In the genomic region with DNA sequence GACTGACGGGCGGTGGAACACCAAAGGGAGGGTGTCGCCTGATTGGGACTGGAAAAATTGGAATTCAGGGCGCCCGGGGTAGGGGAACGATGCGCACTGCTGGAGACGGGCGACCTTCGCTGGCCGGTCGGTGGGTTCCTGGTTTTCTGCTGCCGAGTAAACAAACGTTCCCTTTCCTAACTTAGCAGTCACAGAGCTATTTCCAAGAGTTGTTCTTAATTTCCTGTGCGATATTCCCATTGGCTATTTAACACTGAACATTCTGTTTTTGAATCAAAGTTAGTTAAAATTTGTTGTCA, we compare ENCODE assay signal across 8 cellular contexts. TPM values are rescaled to one million over a fixed set of nuclear protein-coding genes. Genes with fewer than 3 reads are reported as not detected.
DNase-seq lines count a peak whose midpoint lies in the region; ATAC-seq and TF ChIP-seq lines count a peak whose summit lies in the region.

No MANE protein-coding gene starts in this region.

- H3K4me2 ChIP-seq in IMR-90 (ENCODE audit: low read depth, low read length) = peak overlapping the region; percentile 97

- peak overlapping the region; percentile 79; the same call in 1 of the 2 replicates for H3K14ac ChIP-seq in IMR-90 (replicated peaks; ENCODE audit: low read depth, low read length)

- TF ChIP-seq CTCF in IMR-90 (conservative IDR thresholded peaks at IDR 0.05; ENCODE audit: low read depth, low read length) (no peak), body of pancreas (IDR thresholded peaks at IDR 0.05) (no peak), kidney epithelial cell (IDR thresholded peaks at IDR 0.05; ENCODE audit: insufficient read depth, low read length, poor library complexity, severe bottlenecking) (no peak)

- ATAC-seq in GM19455 (IDR thresholded peaks at IDR 0.05; ENCODE audit: unreplicated experiment) = peak; percentile 21
- ATAC-seq in IMR-90 (ENCODE audit: low read depth) = no peak; the same call in 1 of the 2 replicates
- ATAC-seq in body of pancreas = peak; percentile 11
- ATAC-seq in esophagus mucosa = no peak

- H2BK20ac ChIP-seq in IMR-90 (ENCODE audit: low read depth, low read length) = no peak overlapping the region

- peak overlapping the region; percentile 100 for H2AFZ ChIP-seq in IMR-90 (replicated peaks; ENCODE audit: low read length, poor library complexity)

- no peak for TF ChIP-seq RAD21 in IMR-90 (IDR thresholded peaks at IDR 0.05; ENCODE audit: low read length)

- H2BK15ac ChIP-seq in IMR-90 (ENCODE audit: low read depth, low read length) = no peak overlapping the region

- in situ Hi-C loops in IMR-90 (cut with MboI; ENCODE audit: low sequenced_read_pairs) = no loop called here

- no peaks in the 10 kb centered on the region for H3K9me1 ChIP-seq in IMR-90 (ENCODE audit: insufficient read depth, low read length)

- H2BK5ac ChIP-seq in IMR-90 (ENCODE audit: low read depth, low read length, poor library complexity, severe bottlenecking) = peak overlapping the region; percentile 19

- H3K4me3 ChIP-seq in CD4-positive, alpha-beta memory T cell (ENCODE audit: low read length in 2 of 2) = peak overlapping the region; percentile 87 to 90
- H3K4me3 ChIP-seq in IMR-90 (ENCODE audit: insufficient read depth, low read depth, low read length) (peak overlapping the region; percentile 68), body of pancreas (peak overlapping the region; percentile 30 to 84), kidney epithelial cell (ENCODE audit: low read depth, low read length) (peak overlapping the region; percentile 83), subcutaneous abdominal adipose tissue (ENCODE audit: low read depth in 1 of 5, low read length in 5 of 5) (peak overlapping the region; percentile 86 to 94 (median 90))

- H3K36me3 Mint-ChIP-seq in CD4-positive, alpha-beta memory T cell = peaks cover 0 to 6% of the 10 kb centered on the region in 2 donors

- no peak overlapping the region for H3K18ac ChIP-seq in IMR-90 (ENCODE audit: low read depth, low read length)

- peak overlapping the region in 6 of 7 donors; percentile 87 to 97 (median 96) for H3K27ac Mint-ChIP-seq in CD4-positive, alpha-beta memory T cell

- no peaks in the 10 kb centered on the region for H4K20me1 ChIP-seq in IMR-90 (ENCODE audit: insufficient read depth, low read length)

- peaks cover 10 to 20% (median 14%) of the 10 kb centered on the region in 4 donors for H3K4me1 Mint-ChIP-seq in CD4-positive, alpha-beta memory T cell

- no peak overlapping the region for H2AK9ac ChIP-seq in IMR-90 (replicated peaks; ENCODE audit: low read depth, low read length, poor library complexity)

- no peaks in the 10 kb centered on the region for H3K36me3 ChIP-seq in CD4-positive, alpha-beta memory T cell (ENCODE audit: insufficient read depth, low read length)
- H3K36me3 ChIP-seq in IMR-90 (ENCODE audit: control insufficient read depth, insufficient read depth, low read length) (no peaks in the 10 kb centered on the region), body of pancreas (replicated peaks in 1 of 2; ENCODE audit: insufficient read depth in 1 of 2, low read depth in 2 of 2) (no peaks in the 10 kb centered on the region), kidney epithelial cell (ENCODE audit: control insufficient read depth, insufficient read depth, low read length) (no peaks in the 10 kb centered on the region), subcutaneous abdominal adipose tissue (ENCODE audit: control insufficient read depth in 5 of 5, insufficient read depth in 5 of 5, low read length in 5 of 5) (peaks cover 0 to 5% (median 0%) of the 10 kb centered on the region in 5 donors)

- peak overlapping the region; percentile 96 to 100 (median 98) for H3K4me3 Mint-ChIP-seq in CD4-positive, alpha-beta memory T cell

- peak overlapping the region; percentile 44 for H3K4ac ChIP-seq in IMR-90 (ENCODE audit: low read depth, low read length)

- no peak for DNase-seq in CD4-positive, alpha-beta memory T cell
- DNase-seq in IMR-90 (peak; percentile 10), body of pancreas (peak in 1 of 4 donors; percentile 8), kidney epithelial cell (ENCODE audit: low read depth) (no peak), NCI-H774 (lab: John Stamatoyannopoulos, UW) (no peak)

- 0 out of 2 replicates have a peak overlapping the region, but pooled peaks have one; percentile 3 for H2BK120ac ChIP-seq in IMR-90 (ENCODE audit: low read depth, low read length)

- no peak overlapping the region for H4K5ac ChIP-seq in IMR-90 (ENCODE audit: low read depth, low read length)

- CTCF ChIA-PET in CD4-positive, alpha-beta memory T cell (lab: Charles Lee; ENCODE audit: partially characterized antibody) = interaction anchor here (0.7 to 2.8 kb wide), 8 partner anchors 8 to 312 kb away, joined by 3 to 36 read pairs (median 12); partner anchors contain the start of gene MBD2
- CTCF ChIA-PET in IMR-90 (lab: Yijun Ruan, JAX) = no interaction called here

- H3K23ac ChIP-seq in IMR-90 (ENCODE audit: low read depth, low read length) = peak overlapping the region; percentile 66

- peaks cover 0 to 1% of the 10 kb centered on the region in 2 donors for H3K27me3 Mint-ChIP-seq in CD4-positive, alpha-beta memory T cell

- H3K27me3 ChIP-seq in CD4-positive, alpha-beta memory T cell (ENCODE audit: insufficient read depth, low read length) = no peaks in the 10 kb centered on the region
- no peaks in the 10 kb centered on the region for H3K27me3 ChIP-seq in IMR-90 (ENCODE audit: control insufficient read depth, insufficient read depth, low read length)
- no peaks in the 10 kb centered on the region for H3K27me3 ChIP-seq in body of pancreas
- no peaks in the 10 kb centered on the region for H3K27me3 ChIP-seq in kidney epithelial cell (ENCODE audit: control insufficient read depth, insufficient read depth, low read length)
- no peaks in the 10 kb centered on the region for H3K27me3 ChIP-seq in subcutaneous abdominal adipose tissue (ENCODE audit: control insufficient read depth in 5 of 5, insufficient read depth in 4 of 5, low read length in 5 of 5)

- dilution Hi-C loops in IMR-90 (cut with HindIII; ENCODE audit: low sequenced_read_pairs, unreplicated experiment) = no loop called here

- peak overlapping the region; percentile 71 for H3K9ac ChIP-seq in IMR-90 (ENCODE audit: low read depth, low read length)
- H3K9ac ChIP-seq in subcutaneous abdominal adipose tissue (ENCODE audit: low read length in 5 of 5) = peak overlapping the region; percentile 20 to 90 (median 79)

- TF ChIP-seq POLR2A in IMR-90 (IDR thresholded peaks at IDR 0.05; ENCODE audit: low read depth, low read length) (no peak), body of pancreas (IDR thresholded peaks at IDR 0.05) (no peak)

- no peak overlapping the region; the same call in 1 of the 2 replicates for H2AK5ac ChIP-seq in IMR-90 (ENCODE audit: low read depth, low read length)

- H4K91ac ChIP-seq in IMR-90 (ENCODE audit: insufficient read depth, low read depth, low read length) = no peak overlapping the region

- H4K8ac ChIP-seq in IMR-90 (ENCODE audit: low read depth in 2 of 2, low read length in 2 of 2) = peak overlapping the region; percentile 2 to 91; a peak in 2 of 4 replicates

- H3K9me3 ChIP-seq in CD4-positive, alpha-beta memory T cell (ENCODE audit: control insufficient read depth in 1 of 2, low read length in 2 of 2) = no peaks in the 10 kb centered on the region
- H3K9me3 ChIP-seq in IMR-90 (ENCODE audit: control insufficient read depth, insufficient read depth, low read length) (no peaks in the 10 kb centered on the region), body of pancreas (no peaks in the 10 kb centered on the region), subcutaneous abdominal adipose tissue (ENCODE audit: control insufficient read depth in 5 of 5, low read length in 5 of 5) (no peaks in the 10 kb centered on the region)

- POLR2A ChIA-PET in CD4-positive, alpha-beta memory T cell (lab: Charles Lee; ENCODE audit: partially characterized antibody) = interaction anchor here (0.8 to 3.4 kb wide), 6 partner anchors 13 to 136 kb away, joined by 3 to 25 read pairs (median 10); partner anchors contain the start of genes MBD2 and POLI
- POLR2A ChIA-PET in IMR-90 (lab: Charles Lee; ENCODE audit: unreplicated experiment) = no interaction called here

- peaks cover 3 to 6% of the 10 kb centered on the region in 2 experiments; a peak in 1 of 4 replicates for H3K79me1 ChIP-seq in IMR-90 (ENCODE audit: low read depth in 1 of 2, low read length in 2 of 2)

- peaks cover 12% of the 10 kb centered on the region for H3K4me1 ChIP-seq in CD4-positive, alpha-beta memory T cell (ENCODE audit: insufficient read depth, low read length)
- no peaks in the 10 kb centered on the region for H3K4me1 ChIP-seq in IMR-90 (ENCODE audit: control insufficient read depth, insufficient read depth, low read length)
- peaks cover 15% of the 10 kb centered on the region for H3K4me1 ChIP-seq in body of pancreas
- H3K4me1 ChIP-seq in subcutaneous abdominal adipose tissue (ENCODE audit: control insufficient read depth in 5 of 5, insufficient read depth in 5 of 5, low read length in 5 of 5) = peaks cover 0 to 21% (median 19%) of the 10 kb centered on the region in 5 donors

- intact Hi-C loops in CD4-positive, alpha-beta memory T cell (cut with micrococcal nuclease) = loop anchor here (10.0 kb wide), 2 partner anchors 316 to 466 kb away; partner anchors contain the start of gene RAB27B
- intact Hi-C loops in IMR-90 (cut with micrococcal nuclease) (loop anchor here (5.0 to 10.0 kb wide), 2 partner anchors 136 to 486 kb away; partner anchors contain the start of gene MBD2), body of pancreas (cut with DNase I) (no loop called here)

- no CpG with 5 or more reads among the region's 15 CpGs for WGBS in IMR-90 (ENCODE audit: extremely low coverage in 2 of 2, insufficient read length in 1 of 2), 2 experiments
- 0% methylated on average over 15 of the region's 15 CpGs for WGBS in body of pancreas, 2 donors

- H3K56ac ChIP-seq in IMR-90 (ENCODE audit: extremely low read depth, insufficient read depth, low read length) = peak overlapping the region; percentile 58

- no peaks in the 10 kb centered on the region for H3K9me3 Mint-ChIP-seq in CD4-positive, alpha-beta memory T cell

- BruUV-seq in IMR-90 (replicated peaks; lab: Mats Ljungman, UMichigan) = no TSS peak

- H3K27ac ChIP-seq in CD4-positive, alpha-beta memory T cell (ENCODE audit: low read depth, low read length) = peak overlapping the region; percentile 66
- peak overlapping the region; percentile 11 for H3K27ac ChIP-seq in IMR-90 (ENCODE audit: insufficient read depth, low read length)
- H3K27ac ChIP-seq in body of pancreas = no peak overlapping the region
- H3K27ac ChIP-seq in subcutaneous abdominal adipose tissue (ENCODE audit: low read depth, low read length) = no peak overlapping the region

RNA-seq across cellular contexts. Expression of gene C18orf54, which starts 0.7 kb away (rescaled TPM):
- total RNA-seq in CD4-positive, alpha-beta memory T cell = 1 to 10 TPM; 3.8 TPM
- polyA plus RNA-seq in CD4-positive, alpha-beta memory T cell = 1 to 10 TPM in 1 of 2 donors, under 1 TPM in 1; 0.53 to 1.0 TPM
- 3.0 and 5.6 TPM in 2 replicates for total RNA-seq in IMR-90 (2012; rRNA removed)
- polyA plus RNA-seq in IMR-90 (2012; rRNA removed) = 1.2 and 2.2 TPM in 2 replicates
- 0.09 and 0.29 TPM in 2 replicates for polyA plus RNA-seq in IMR-90 (2012; cell fraction: cytosol; rRNA removed)
- polyA plus RNA-seq in IMR-90 (2012; cell fraction: nucleus; rRNA removed; ENCODE audit: low replicate concordance) = 0.17 and 1.6 TPM in 2 replicates
- 1 to 10 TPM in 1 of 2 donors, under 1 TPM in 1; 0.33 to 2.6 TPM for total RNA-seq in body of pancreas
- total RNA-seq in kidney epithelial cell = 3.4 and 4.4 TPM in 2 replicates
- total RNA-seq in esophagus mucosa = 2.7 TPM

RNA-seq across cellular contexts. Expression of gene STARD6, which starts 0.8 kb away (rescaled TPM):
- not detected for total RNA-seq in CD4-positive, alpha-beta memory T cell
- polyA plus RNA-seq in CD4-positive, alpha-beta memory T cell = under 1 TPM in 1 of 2 donors, not detected in 1; 0.46 TPM
- total RNA-seq in IMR-90 (2012; rRNA removed) (0.28 TPM in 1 of 2 replicates, not detected in the other), body of pancreas (not detected), kidney epithelial cell (not detected in 2 replicates), esophagus mucosa (not detected)
- polyA plus RNA-seq in IMR-90 (2012; rRNA removed) = not detected in 2 replicates
- not detected in 2 replicates for polyA plus RNA-seq in IMR-90 (2012; cell fraction: cytosol; rRNA removed)
- polyA plus RNA-seq in IMR-90 (2012; cell fraction: nucleus; rRNA removed; ENCODE audit: low replicate concordance) = not detected in 2 replicates

Comparison
In these comparisons a context has a peak if more than half of its experiments do, and no peak if none do; other contexts are left out.
1. H3K27ac ChIP-seq: peak in CD4-positive, alpha-beta memory T cell (single experiment) and IMR-90 (single experiment); none in body of pancreas (0 of 4) and subcutaneous abdominal adipose tissue (single experiment).
2. ATAC-seq: peak in GM19455 (single experiment) and body of pancreas (single experiment); none in IMR-90 (single experiment) and esophagus mucosa (single experiment).
3. Peak in every context shown above with its lines, with median percentiles within 50 percentile points of each other: H3K4me3 ChIP-seq.